ENCODE assay signal across 2 cellular contexts in genomic region chr1:61120998-61121397, GRCh38.
TF ChIP-seq lines count a peak whose summit lies in the region.

No MANE protein-coding gene starts in this region.

TF ChIP-seq in IMR-90, 13 proteins besides CTCF, POLR2A, EP300 and RAD21:
- peak; percentile 71 for TF ChIP-seq CEBPB (IDR thresholded peaks at IDR 0.05; ENCODE audit: low read depth, low read length)
- TF ChIP-seq ELK1 (IDR thresholded peaks at IDR 0.05; ENCODE audit: borderline replicate concordance, low read depth, low read length), result no peak

TF ChIP-seq in K562, 482 proteins besides CTCF, POLR2A, EP300 and RAD21 (continues in another document):
- TF ChIP-seq ZFP1 (CRISPR knock-in tag; IDR thresholded peaks at IDR 0.05), result no peak
- no peak for TF ChIP-seq ZNF75A (CRISPR knock-in tag; IDR thresholded peaks at IDR 0.05)
- no peak for TF ChIP-seq GATAD2B (IDR thresholded peaks at IDR 0.05; ENCODE audit: borderline replicate concordance)
- peak; percentile 48; the same call in 1 of the 2 replicates for TF ChIP-seq POLR2G (IDR thresholded peaks at IDR 0.05; ENCODE audit: low read depth, low read length)
- TF ChIP-seq ZBTB17 (CRISPR knock-in tag; IDR thresholded peaks at IDR 0.05), result 0 out of 2 replicates have a peak, but pooled peaks have one; percentile 28
- TF ChIP-seq NR2C2 (CRISPR knock-in tag; IDR thresholded peaks at IDR 0.05), result no peak
- TF ChIP-seq NR2C2 (tag; IDR thresholded peaks at IDR 0.05), result peak; percentile 50
- TF ChIP-seq HSF4 (CRISPR knock-in tag; IDR thresholded peaks at IDR 0.05; ENCODE audit: borderline replicate concordance), result no peak
- TF ChIP-seq CEBPG (CRISPR knock-in tag; IDR thresholded peaks at IDR 0.05), result peak; percentile 97
- peak; percentile 99 to 100 for TF ChIP-seq CEBPG (tag; conservative IDR thresholded peaks at IDR 0.05 in 1 of 2, IDR thresholded peaks at IDR 0.05 in 1 of 2)
- no peak for TF ChIP-seq ZFPM2 (CRISPR knock-in tag; IDR thresholded peaks at IDR 0.05)
- no peak for TF ChIP-seq ZNF384 (IDR thresholded peaks at IDR 0.05; ENCODE audit: low read depth, low read length)
- TF ChIP-seq FOXJ2 (tag; IDR thresholded peaks at IDR 0.05), result 0 out of 2 replicates have a peak, but pooled peaks have one; percentile 71
- TF ChIP-seq ZNF175 (CRISPR knock-in tag; IDR thresholded peaks at IDR 0.05; ENCODE audit: low read depth), result peak; percentile 30; the same call in 1 of the 2 replicates
- no peak for TF ChIP-seq ZBTB1 (CRISPR knock-in tag; IDR thresholded peaks at IDR 0.05; ENCODE audit: borderline replicate concordance, low read depth)
- 0 out of 2 replicates have a peak, but pooled peaks have one; percentile 27 for TF ChIP-seq CREB3 (tag; conservative IDR thresholded peaks at IDR 0.05; ENCODE audit: low read depth)
- peak; percentile 82 for TF ChIP-seq BRD9 (IDR thresholded peaks at IDR 0.05; ENCODE audit: low read depth, partially characterized antibody)
- TF ChIP-seq ATF1 (CRISPR knock-in tag; IDR thresholded peaks at IDR 0.05), result no peak
- TF ChIP-seq ATF1 (tag; IDR thresholded peaks at IDR 0.05), result peak; percentile 14; the same call in 1 of the 2 replicates
- TF ChIP-seq SMARCE1 (IDR thresholded peaks at IDR 0.05), result peak; percentile 27; the same call in 1 of the 2 replicates
- no peak for TF ChIP-seq ARID3B (CRISPR knock-in tag; IDR thresholded peaks at IDR 0.05; ENCODE audit: borderline replicate concordance)
- no peak for TF ChIP-seq ZC3H8 (IDR thresholded peaks at IDR 0.05)
- 0 out of 2 replicates have a peak, but pooled peaks have one; percentile 35 for TF ChIP-seq SOX6 (IDR thresholded peaks at IDR 0.05)
- peak; percentile 87 for TF ChIP-seq POLR2H (tag; IDR thresholded peaks at IDR 0.05; ENCODE audit: low read depth)
- no peak for TF ChIP-seq GABPB2 (CRISPR knock-in tag; conservative IDR thresholded peaks at IDR 0.05)
- peak; percentile 70; the same call in 1 of the 2 replicates for TF ChIP-seq ARID3A (IDR thresholded peaks at IDR 0.05; ENCODE audit: borderline replicate concordance, low read depth, low read length)
- TF ChIP-seq SMARCA4 (IDR thresholded peaks at IDR 0.05), result peak; percentile 33; the same call in 1 of the 2 replicates
- no peak for TF ChIP-seq ZNF184 (CRISPR knock-in tag; IDR thresholded peaks at IDR 0.05)
- no peak for TF ChIP-seq BRF2 (IDR thresholded peaks at IDR 0.05; ENCODE audit: borderline replicate concordance, insufficient read depth, insufficient read length)
- no peak for TF ChIP-seq NR4A1 (CRISPR knock-in tag; IDR thresholded peaks at IDR 0.05)
- no peak; the same call in 1 of the 2 replicates for TF ChIP-seq NR4A1 (tag; IDR thresholded peaks at IDR 0.05)
- 0 out of 4 replicates have a peak, but pooled peaks of 1 of the 2 experiments have one; percentile 2 for TF ChIP-seq TBL1XR1 (IDR thresholded peaks at IDR 0.05; ENCODE audit: low read length in 2 of 2)
- peak; percentile 30 for TF ChIP-seq E2F8 (IDR thresholded peaks at IDR 0.05; ENCODE audit: low read depth, partially characterized antibody)
- peak; percentile 49; the same call in 1 of the 2 replicates for TF ChIP-seq MGA (IDR thresholded peaks at IDR 0.05)
- TF ChIP-seq ARID1B (IDR thresholded peaks at IDR 0.05), result no peak; the same call in 1 of the 2 replicates
- peak; percentile 93 for TF ChIP-seq MYC (IDR thresholded peaks at IDR 0.05; ENCODE audit: low read depth, low read length)
- peak; percentile 58; the same call in 1 of the 2 replicates for TF ChIP-seq MYC (CRISPR knock-in tag; IDR thresholded peaks at IDR 0.05; ENCODE audit: borderline replicate concordance, low read depth)
- TF ChIP-seq HNRNPK (IDR thresholded peaks at IDR 0.05; ENCODE audit: low read depth, low read length, poor library complexity, severe bottlenecking), result no peak
- TF ChIP-seq ZSCAN32 (CRISPR knock-in tag; IDR thresholded peaks at IDR 0.05), result peak; percentile 96
- peak in 1 of 2 experiments; percentile 38; a peak in 1 of 4 replicates for TF ChIP-seq MNT (conservative IDR thresholded peaks at IDR 0.05)
- peak; percentile 58 for TF ChIP-seq RBFOX2 (IDR thresholded peaks at IDR 0.05; ENCODE audit: low read depth, low read length)
